9 cellular contexts compared by ENCODE assay signal in the genomic region with DNA sequence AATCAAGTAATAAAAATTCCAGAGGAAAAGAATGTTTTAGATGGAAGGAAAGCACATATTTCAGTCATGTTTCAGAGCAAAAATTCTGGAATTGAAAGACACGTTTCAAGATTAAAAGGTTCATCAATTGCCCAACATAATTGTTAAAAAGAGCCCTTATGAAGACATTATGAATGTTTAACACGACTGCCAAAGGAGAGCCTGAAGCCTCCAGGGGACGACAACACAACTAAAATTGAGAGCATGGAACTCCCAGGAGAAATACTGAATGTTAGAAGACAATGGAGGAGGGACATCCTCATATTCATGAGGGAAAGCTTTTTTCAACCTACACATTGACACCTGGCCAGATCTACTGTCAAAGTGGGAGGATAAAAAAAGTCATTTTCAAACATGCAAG. TPM values are rescaled to one million over a fixed set of nuclear protein-coding genes. Genes with fewer than 3 reads are reported as not detected.
DNase-seq lines count a peak whose midpoint lies in the region; ATAC-seq and FAIRE-seq lines count a peak whose summit lies in the region.
"Had no signal": no experiment of that assay in that cellular context is flagged by ENCODE, and none has a peak within 500 bp of the region (broad histone marks: within the 10 kb centered on the region; RNA-seq: fewer than 3 reads in every experiment).

No MANE protein-coding gene starts in this region.

- FAIRE-seq in frontal cortex (lab: Jason Lieb, UNC), result no peak

- peak; percentile 45 for DNase-seq in NCI-H2227 (lab: John Stamatoyannopoulos, UW; ENCODE audit: unreplicated experiment)
- DNase-seq in NCI-H2227 treated with DMSO at 0.1 percent for 48 hours (lab: John Stamatoyannopoulos, UW), result no peak
- DNase-seq in NCI-H2029 treated with DMSO at 0.1 percent for 48 hours (lab: John Stamatoyannopoulos, UW), result peak; percentile 1
- peak; percentile 23 for DNase-seq in activated CD8-positive, alpha-beta memory T cell treated with anti-CD3 and anti-CD28 coated beads, Interleukin-2, amount 50 U/mL, for 24 hours (ENCODE audit: extremely low read depth)
- peak in 40 of 42 donors; percentile 25 to 85 (median 62) for DNase-seq in head of caudate nucleus
- peak; percentile 29 to 56 (median 47) for DNase-seq in stimulated activated CD4-positive, alpha-beta T cell treated with anti-CD3 and anti-CD28 coated beads, Interleukin-12 subunit alpha, Interleukin-12 subunit beta, amount 100 ng/mL, for 48 hours (ENCODE audit: low read depth in 2 of 3, low spot score in 1 of 3)
- DNase-seq in frontal cortex (ENCODE audit: low spot score in 2 of 2), result no peak

- intact Hi-C loops in head of caudate nucleus (cut with DNase I), result no loop called here

- no peak for ATAC-seq in HG03108 (IDR thresholded peaks at IDR 0.05; ENCODE audit: unreplicated experiment)

RNA-seq across cellular contexts. Expression of a gene that starts 16.0 kb away (rescaled TPM):
- total RNA-seq in frontal cortex, result not detected
- total RNA-seq: CD8-positive, alpha-beta memory T cell had no signal

RNA-seq across cellular contexts. Expression of a gene that starts 21.4 kb away (rescaled TPM):
- total RNA-seq in frontal cortex, result not detected
- total RNA-seq: CD8-positive, alpha-beta memory T cell had no signal

RNA-seq across cellular contexts. Expression of a gene that starts 26.2 kb away (rescaled TPM):
- total RNA-seq in frontal cortex, result under 0.01 TPM
- total RNA-seq: CD8-positive, alpha-beta memory T cell had no signal

RNA-seq across cellular contexts. Expression of a gene that starts 36.5 kb away (rescaled TPM):
- total RNA-seq in frontal cortex, result not detected
- total RNA-seq: CD8-positive, alpha-beta memory T cell had no signal

RNA-seq across cellular contexts. Expression of a gene that starts 44.3 kb away (rescaled TPM):
- total RNA-seq in frontal cortex, result not detected
- total RNA-seq: CD8-positive, alpha-beta memory T cell had no signal

Comparison
In these comparisons a context has a peak if more than half of its experiments do, and no peak if none do; other contexts are left out.
1. DNase-seq: peak in NCI-H2227 (single experiment), NCI-H2029 treated with DMSO at 0.1 percent for 48 hours (single experiment), activated CD8-positive, alpha-beta memory T cell treated with anti-CD3 and anti-CD28 coated beads, Interleukin-2, amount 50 U/mL, for 24 hours (single experiment), head of caudate nucleus (40 of 42) and stimulated activated CD4-positive, alpha-beta T cell treated with anti-CD3 and anti-CD28 coated beads, Interleukin-12 subunit alpha, Interleukin-12 subunit beta, amount 100 ng/mL, for 48 hours (3 of 3); none in NCI-H2227 treated with DMSO at 0.1 percent for 48 hours (single experiment) and frontal cortex (0 of 2).